In genomic region chr20:14826926-14827325, GRCh38 we compare ENCODE assay signal across 20 cellular contexts.
"Had no signal": no experiment of that assay in that cellular context is flagged by ENCODE, and none has a peak within 500 bp of the region (broad histone marks: within the 10 kb centered on the region; RNA-seq: fewer than 3 reads in every experiment).

No MANE protein-coding gene starts in this region.

- H3K4me3 Mint-ChIP-seq: activated CD4-positive, alpha-beta memory T cell treated with anti-CD3 and anti-CD28 coated beads for 36 hours; activated naive CD8-positive, alpha-beta T cell treated with anti-CD3 and anti-CD28 coated beads for 36 hours; nephron; stimulated activated effector memory CD8-positive, alpha-beta T cell treated with anti-CD3 and anti-CD28 coated beads, Interleukin-12 subunit alpha, Interleukin-12 subunit beta, amount 100 ng/mL, for 72 hours; stimulated activated naive CD8-positive, alpha-beta T cell treated with anti-CD3 and anti-CD28 coated beads, Interleukin-15, amount 100 ng/mL, for 72 hours had no signal

- H3K4me1 Mint-ChIP-seq: activated naive CD8-positive, alpha-beta T cell treated with anti-CD3 and anti-CD28 coated beads for 36 hours; nephron; stimulated activated effector memory CD8-positive, alpha-beta T cell treated with anti-CD3 and anti-CD28 coated beads, Interleukin-12 subunit alpha, Interleukin-12 subunit beta, amount 100 ng/mL, for 72 hours; stimulated activated naive CD8-positive, alpha-beta T cell treated with anti-CD3 and anti-CD28 coated beads, Interleukin-15, amount 100 ng/mL, for 72 hours had no signal

- H3K27ac ChIP-seq: colonic mucosa, dorsolateral prefrontal cortex, epithelial cell of prostate, gastroesophageal sphincter, heart right ventricle, tibial artery had no signal

- H3K4me3 ChIP-seq: colonic mucosa, gastroesophageal sphincter, heart right ventricle, tibial artery had no signal

- H3K36me3 Mint-ChIP-seq: activated CD4-positive, alpha-beta memory T cell treated with anti-CD3 and anti-CD28 coated beads for 36 hours; activated naive CD8-positive, alpha-beta T cell treated with anti-CD3 and anti-CD28 coated beads for 36 hours; stimulated activated effector memory CD8-positive, alpha-beta T cell treated with anti-CD3 and anti-CD28 coated beads, Interleukin-12 subunit alpha, Interleukin-12 subunit beta, amount 100 ng/mL, for 72 hours had no signal

- H3K27me3 Mint-ChIP-seq: activated CD4-positive, alpha-beta memory T cell treated with anti-CD3 and anti-CD28 coated beads for 36 hours; activated naive CD8-positive, alpha-beta T cell treated with anti-CD3 and anti-CD28 coated beads for 36 hours; stimulated activated naive CD8-positive, alpha-beta T cell treated with anti-CD3 and anti-CD28 coated beads, Interleukin-15, amount 100 ng/mL, for 72 hours had no signal

- H3K27me3 ChIP-seq: colonic mucosa, dorsolateral prefrontal cortex, gastroesophageal sphincter, heart right ventricle, tibial artery had no signal

- DNase-seq: activated CD4-positive, alpha-beta memory T cell treated with anti-CD3 and anti-CD28 coated beads for 36 hours; activated CD4-positive, alpha-beta T cell treated with anti-CD3 and anti-CD28 coated beads for 48 hours; activated naive CD4-positive, alpha-beta T cell treated with Interleukin-2 at 50 U/mL for 16 hours; activated naive CD8-positive, alpha-beta T cell treated with anti-CD3 and anti-CD28 coated beads for 36 hours; activated T-cell treated with anti-CD3 and anti-CD28 coated beads, Interleukin-2, amount 50 U/mL, for 48 hours; colonic mucosa; dorsolateral prefrontal cortex; heart right ventricle; left colon; mesenchymal stem cell; occipital lobe; small intestine; stimulated activated CD4-positive, alpha-beta T cell treated with anti-CD3 and anti-CD28 coated beads, Interleukin-2, amount 100 ng/mL, for 24 hours; stimulated activated naive CD8-positive, alpha-beta T cell treated with anti-CD3 and anti-CD28 coated beads, Interleukin-15, amount 100 ng/mL, for 72 hours; tibial artery had no signal

- ATAC-seq: gastroesophageal sphincter; heart right ventricle; left colon; sciatic nerve; stimulated activated effector memory CD8-positive, alpha-beta T cell treated with anti-CD3 and anti-CD28 coated beads, Interleukin-12 subunit alpha, Interleukin-12 subunit beta, amount 100 ng/mL, for 72 hours; stimulated activated naive CD8-positive, alpha-beta T cell treated with anti-CD3 and anti-CD28 coated beads, Interleukin-15, amount 100 ng/mL, for 72 hours had no signal

- H3K9me3 ChIP-seq: colonic mucosa, gastroesophageal sphincter, heart right ventricle, tibial artery had no signal

- H3K4me1 ChIP-seq: colonic mucosa, gastroesophageal sphincter, heart right ventricle, tibial artery had no signal

- H3K36me3 ChIP-seq: colonic mucosa, gastroesophageal sphincter, heart right ventricle, tibial artery had no signal

- H3K9me3 Mint-ChIP-seq: activated naive CD8-positive, alpha-beta T cell treated with anti-CD3 and anti-CD28 coated beads for 36 hours; nephron; stimulated activated effector memory CD8-positive, alpha-beta T cell treated with anti-CD3 and anti-CD28 coated beads, Interleukin-12 subunit alpha, Interleukin-12 subunit beta, amount 100 ng/mL, for 72 hours; stimulated activated naive CD8-positive, alpha-beta T cell treated with anti-CD3 and anti-CD28 coated beads, Interleukin-15, amount 100 ng/mL, for 72 hours had no signal

- H3K27ac Mint-ChIP-seq: activated CD4-positive, alpha-beta memory T cell treated with anti-CD3 and anti-CD28 coated beads for 36 hours; activated naive CD8-positive, alpha-beta T cell treated with anti-CD3 and anti-CD28 coated beads for 36 hours; nephron; stimulated activated effector memory CD8-positive, alpha-beta T cell treated with anti-CD3 and anti-CD28 coated beads, Interleukin-12 subunit alpha, Interleukin-12 subunit beta, amount 100 ng/mL, for 72 hours; stimulated activated naive CD8-positive, alpha-beta T cell treated with anti-CD3 and anti-CD28 coated beads, Interleukin-15, amount 100 ng/mL, for 72 hours had no signal
